9 cellular contexts compared by ENCODE assay signal in genomic region chr18:45774065-45774521, GRCh38. TPM values are rescaled to one million over a fixed set of nuclear protein-coding genes. Genes with fewer than 3 reads are reported as not detected.
DNase-seq lines count a peak whose midpoint lies in the region; ATAC-seq, FAIRE-seq and TF ChIP-seq lines count a peak whose summit lies in the region.
"Had no signal": no experiment of that assay in that cellular context is flagged by ENCODE, and none has a peak within 500 bp of the region (broad histone marks: within the 10 kb centered on the region; RNA-seq: fewer than 3 reads in every experiment).

No MANE protein-coding gene starts in this region.

- peak overlapping the region; percentile 48; the same call in 1 of the 2 replicates for H3K27ac ChIP-seq in BLaER1
- no peak overlapping the region for H3K27ac ChIP-seq in endothelial cell of umbilical vein (ENCODE audit: insufficient read depth, low read depth, low read length)
- H3K27ac ChIP-seq in mesendoderm (ENCODE audit: low read depth, low read length) = no peak overlapping the region
- no peak overlapping the region for H3K27ac ChIP-seq in upper lobe of left lung
- no peak overlapping the region for H3K27ac ChIP-seq in ovary
- H3K27ac ChIP-seq: sigmoid colon had no signal

- no peak overlapping the region for H3K18ac ChIP-seq in mesendoderm (ENCODE audit: low read length)

- no peak overlapping the region for H2AK5ac ChIP-seq in mesendoderm (ENCODE audit: low read length)

- POLR2A ChIA-PET in endothelial cell of umbilical vein (lab: Charles Lee) = no interaction called here

- no peak overlapping the region for H4K8ac ChIP-seq in mesendoderm (ENCODE audit: low read depth, low read length)

- H3K4me1 ChIP-seq in BLaER1 (peaks cover 54% of the 10 kb centered on the region), endothelial cell of umbilical vein (ENCODE audit: control insufficient read depth, extremely low read depth, insufficient read depth, low read length) (peaks cover 9% of the 10 kb centered on the region), mesendoderm (ENCODE audit: control insufficient read depth, low read depth, low read length) (peaks cover 2% of the 10 kb centered on the region), upper lobe of left lung (peaks cover 0 to 12% (median 3%) of the 10 kb centered on the region in 4 donors), ovary (ENCODE audit: insufficient read depth) (no peaks in the 10 kb centered on the region)

- ATAC-seq in GM21381 (IDR thresholded peaks at IDR 0.05; ENCODE audit: unreplicated experiment) (peak; percentile 50), upper lobe of left lung (ENCODE audit: low FRiP score in 2 of 2) (no peak)

- no peak overlapping the region for H2BK120ac ChIP-seq in mesendoderm (ENCODE audit: low read depth, low read length)

- peaks cover 18% of the 10 kb centered on the region for H3K27me3 ChIP-seq in BLaER1
- peaks cover 8 to 16% of the 10 kb centered on the region in 2 experiments for H3K27me3 ChIP-seq in endothelial cell of umbilical vein (ENCODE audit: control insufficient read depth in 2 of 2, insufficient read depth in 2 of 2, low read length in 2 of 2)
- H3K27me3 ChIP-seq in mesendoderm (ENCODE audit: insufficient read depth, low read length, poor library complexity) = no peaks in the 10 kb centered on the region
- no peaks in the 10 kb centered on the region for H3K27me3 ChIP-seq in upper lobe of left lung
- H3K27me3 ChIP-seq in ovary = no peaks in the 10 kb centered on the region

- H2BK5ac ChIP-seq in mesendoderm (ENCODE audit: low read length) = no peak overlapping the region

- no peak overlapping the region for H3K23ac ChIP-seq in mesendoderm (ENCODE audit: low read length)

- H3K56ac ChIP-seq in mesendoderm (ENCODE audit: low read length) = no peak overlapping the region

- H2AFZ ChIP-seq in endothelial cell of umbilical vein (ENCODE audit: low read depth, low read length) = peak overlapping the region; percentile 4

- peak overlapping the region; percentile 49; the same call in 1 of the 2 replicates for H3K4me3 ChIP-seq in BLaER1
- H3K4me3 ChIP-seq in NB4 (ENCODE audit: low read depth, low read length) = no peak overlapping the region
- no peak overlapping the region for H3K4me3 ChIP-seq in endothelial cell of umbilical vein (replicated peaks in 1 of 3; ENCODE audit: insufficient read depth in 1 of 3, low read depth in 1 of 3, low read length in 3 of 3)
- H3K4me3 ChIP-seq in mesendoderm (ENCODE audit: low read length) = no peak overlapping the region
- no peak overlapping the region for H3K4me3 ChIP-seq in upper lobe of left lung
- H3K4me3 ChIP-seq in ovary = no peak overlapping the region

- BruUV-seq in endothelial cell of umbilical vein (replicated peaks; lab: Mats Ljungman, UMichigan) = no TSS peak

- FAIRE-seq in endothelial cell of umbilical vein (lab: Jason Lieb, UNC) = no peak

- H3K79me1 ChIP-seq in mesendoderm (ENCODE audit: low read length) = no peaks in the 10 kb centered on the region

- TF ChIP-seq EP300 in upper lobe of left lung (IDR thresholded peaks at IDR 0.05) = no peak
- TF ChIP-seq EP300 in ovary (IDR thresholded peaks at IDR 0.05) = no peak

- H3K4ac ChIP-seq in mesendoderm (ENCODE audit: low read depth, low read length) = no peak overlapping the region

- TF ChIP-seq POLR2A in NB4 (IDR thresholded peaks at IDR 0.05; ENCODE audit: extremely low read depth, insufficient read length) (no peak), endothelial cell of umbilical vein (IDR thresholded peaks at IDR 0.05; ENCODE audit: low read depth, low read length) (no peak), upper lobe of left lung (IDR thresholded peaks at IDR 0.05) (no peak), ovary (IDR thresholded peaks at IDR 0.05) (no peak)

- H3K9me3 ChIP-seq in BLaER1 (peaks cover 18% of the 10 kb centered on the region), endothelial cell of umbilical vein (replicated peaks; ENCODE audit: control insufficient read depth, insufficient read depth, low read length) (no peaks in the 10 kb centered on the region), upper lobe of left lung (no peaks in the 10 kb centered on the region), ovary (no peaks in the 10 kb centered on the region)
- H3K9me3 ChIP-seq: sigmoid colon had no signal

- dilution Hi-C loops in endothelial cell of umbilical vein (cut with MboI; ENCODE audit: extremely low pct_ligation_motif_present, low sequenced_read_pairs) = no loop called here

- no peak for TF ChIP-seq CTCF in NB4 (IDR thresholded peaks at IDR 0.05; ENCODE audit: low read depth, low read length)
- no peak for TF ChIP-seq CTCF in endothelial cell of umbilical vein (IDR thresholded peaks at IDR 0.05; ENCODE audit: extremely low read depth in 1 of 2, insufficient read depth in 1 of 2, low read depth in 1 of 2, low read length in 2 of 2)
- no peak for TF ChIP-seq CTCF in upper lobe of left lung (IDR thresholded peaks at IDR 0.05)
- TF ChIP-seq CTCF in ovary (IDR thresholded peaks at IDR 0.05) = no peak

- no peak overlapping the region for H4K5ac ChIP-seq in mesendoderm (ENCODE audit: low read length)

- CTCF ChIA-PET in endothelial cell of umbilical vein (lab: Charles Lee) = interaction anchor here (2.3 to 2.6 kb wide), 2 partner anchors 10 to 51 kb away, joined by 13 to 25 read pairs; partner anchors contain the start of gene SLC14A1

- H2BK15ac ChIP-seq in mesendoderm (replicated peaks; ENCODE audit: low read depth) = no peak overlapping the region

- DNase-seq in NB4 (ENCODE audit: low read depth) = peak; percentile 57
- DNase-seq in endothelial cell of umbilical vein (ENCODE audit: low read depth, low spot score) = no peak
- DNase-seq in GM19238 (ENCODE audit: insufficient read length, low spot score) = no peak
- DNase-seq in mesendoderm = no peak
- no peak for DNase-seq in upper lobe of left lung
- no peak for DNase-seq in ovary
- DNase-seq: sigmoid colon had no signal

- H4K20me1 ChIP-seq in BLaER1 (no peaks in the 10 kb centered on the region), endothelial cell of umbilical vein (replicated peaks; ENCODE audit: control insufficient read depth, extremely low read depth, insufficient read depth, low read length) (no peaks in the 10 kb centered on the region)

- H3K79me2 ChIP-seq in endothelial cell of umbilical vein (ENCODE audit: control insufficient read depth, insufficient read depth, low read length) (no peaks in the 10 kb centered on the region), mesendoderm (ENCODE audit: control insufficient read depth, insufficient read depth, low read length) (no peaks in the 10 kb centered on the region)

- H3K9ac ChIP-seq in BLaER1 = peak overlapping the region; percentile 27
- no peak overlapping the region for H3K9ac ChIP-seq in endothelial cell of umbilical vein (replicated peaks; ENCODE audit: extremely low read depth, insufficient read depth, low read length)
- no peak overlapping the region for H3K9ac ChIP-seq in mesendoderm (ENCODE audit: low read length)

- no peaks in the 10 kb centered on the region for H3K9me1 ChIP-seq in endothelial cell of umbilical vein (replicated peaks; ENCODE audit: control insufficient read depth, extremely low read depth, insufficient read depth, low read length)

- intact Hi-C loops in endothelial cell of umbilical vein (cut with micrococcal nuclease) (loop anchor here (1.0 kb wide), 1 partner anchor 10 kb away; no protein-coding TSS in a partner anchor), ovary (cut with DNase I) (no loop called here)

- no peaks in the 10 kb centered on the region for H3K36me3 ChIP-seq in BLaER1
- H3K36me3 ChIP-seq in endothelial cell of umbilical vein (ENCODE audit: control insufficient read depth in 2 of 2, extremely low read depth in 1 of 2, insufficient read depth in 2 of 2, low read length in 2 of 2) = no peaks in the 10 kb centered on the region
- no peaks in the 10 kb centered on the region for H3K36me3 ChIP-seq in mesendoderm (ENCODE audit: control insufficient read depth, insufficient read depth, low read length)
- no peaks in the 10 kb centered on the region for H3K36me3 ChIP-seq in upper lobe of left lung
- no peaks in the 10 kb centered on the region for H3K36me3 ChIP-seq in ovary
- H3K36me3 ChIP-seq: sigmoid colon had no signal

- H3K4me2 ChIP-seq in BLaER1 = peak overlapping the region; percentile 90
- no peak overlapping the region for H3K4me2 ChIP-seq in endothelial cell of umbilical vein (ENCODE audit: insufficient read depth, low read length)
- no peak overlapping the region for H3K4me2 ChIP-seq in mesendoderm (ENCODE audit: low read length)

TF ChIP-seq in endothelial cell of umbilical vein, 7 proteins besides CTCF, POLR2A, EP300 and RAD21 (continues in another document):
- TF ChIP-seq POLR2AphosphoS5 (IDR thresholded peaks at IDR 0.05; ENCODE audit: insufficient read depth, low read depth, low read length) = no peak

RNA-seq across cellular contexts. Expression of gene SLC14A1, which starts 50.1 kb away (rescaled TPM):
- total RNA-seq in endothelial cell of umbilical vein = not detected in 2 replicates
- not detected in 2 replicates for polyA plus RNA-seq in endothelial cell of umbilical vein
- polyA plus RNA-seq in endothelial cell of umbilical vein (2011; cell fraction: cytosol; rRNA removed) = not detected in 2 replicates
- not detected in 2 replicates for polyA plus RNA-seq in endothelial cell of umbilical vein (2011; cell fraction: nucleus; rRNA removed)
- not detected in 2 replicates for polyA plus RNA-seq in endothelial cell of umbilical vein (2012)
- not detected in 2 replicates for polyA minus RNA-seq in endothelial cell of umbilical vein
- not detected for polyA minus RNA-seq in endothelial cell of umbilical vein (2011; cell fraction: cytosol; rRNA and poly(A)+ RNA removed)
- not detected in 2 replicates for polyA minus RNA-seq in endothelial cell of umbilical vein (2011; cell fraction: nucleus; rRNA and poly(A)+ RNA removed)
- polyA plus RNA-seq in mesendoderm (2013, experiment 1 of 2) = 0.14 TPM
- polyA plus RNA-seq in mesendoderm (2013, experiment 2 of 2) = 0.03 TPM
- total RNA-seq in upper lobe of left lung = 10 to 100 TPM in 1 of 6 donors, 1 to 10 TPM in 4, not detected in 1; 5.5 to 33.1 (median 6.8) TPM
- under 1 TPM in 6 of 7 donors, not detected in 1; 0.20 to 0.50 (median 0.43) TPM for total RNA-seq in ovary
- polyA plus RNA-seq in ovary = 1 to 10 TPM in 1 of 2 donors, under 1 TPM in 1; 0.24 to 3.3 TPM

RNA-seq across cellular contexts. Expression of gene SIGLEC15, which starts 51.4 kb away (rescaled TPM):
- total RNA-seq in endothelial cell of umbilical vein (not detected in 2 replicates), upper lobe of left lung (under 1 TPM in 3 of 6 donors, not detected in 3; 0.44 to 0.59 (median 0.52) TPM), ovary (1 to 10 TPM in 1 of 7 donors, under 1 TPM in 4, not detected in 2; 0.12 to 1.4 (median 0.30) TPM)
- polyA plus RNA-seq in endothelial cell of umbilical vein (not detected in 2 replicates), ovary (under 1 TPM in 1 of 2 donors, not detected in 1; 0.05 TPM)
- polyA plus RNA-seq in endothelial cell of umbilical vein (2011; cell fraction: cytosol; rRNA removed) = not detected in 2 replicates
- polyA plus RNA-seq in endothelial cell of umbilical vein (2011; cell fraction: nucleus; rRNA removed) = not detected in 2 replicates
- polyA plus RNA-seq in endothelial cell of umbilical vein (2012) = 0.15 TPM in 1 of 2 replicates, not detected in the other
- not detected in 2 replicates for polyA minus RNA-seq in endothelial cell of umbilical vein
- not detected for polyA minus RNA-seq in endothelial cell of umbilical vein (2011; cell fraction: cytosol; rRNA and poly(A)+ RNA removed)
- not detected in 2 replicates for polyA minus RNA-seq in endothelial cell of umbilical vein (2011; cell fraction: nucleus; rRNA and poly(A)+ RNA removed)
- polyA plus RNA-seq in mesendoderm (2013, experiment 1 of 2) = 0.17 TPM
- 0.21 TPM for polyA plus RNA-seq in mesendoderm (2013, experiment 2 of 2)
